ENCODE assay signal across 14 cellular contexts in the genomic region with DNA sequence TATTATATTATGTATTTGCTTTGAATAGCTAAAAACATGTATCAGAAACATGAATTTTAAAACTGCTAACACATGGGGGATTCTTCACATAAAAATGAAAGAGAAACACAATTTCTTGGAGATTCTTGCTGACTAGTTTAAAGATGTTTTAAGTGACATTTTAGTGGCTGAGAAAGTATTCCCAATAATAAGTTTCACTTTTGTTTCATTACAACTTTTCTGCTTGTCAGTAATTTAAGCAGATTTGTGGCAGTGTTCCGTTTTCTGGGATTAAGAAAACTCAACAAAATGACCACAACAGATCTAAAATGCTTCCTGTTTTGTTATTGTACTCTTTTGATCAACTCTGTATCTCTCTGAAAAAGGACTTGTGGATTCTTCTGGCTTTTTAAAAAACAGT.
DNase-seq lines count a peak whose midpoint lies in the region; ATAC-seq, FAIRE-seq and TF ChIP-seq lines count a peak whose summit lies in the region.
"Had no signal": no experiment of that assay in that cellular context is flagged by ENCODE, and none has a peak within 500 bp of the region (broad histone marks: within the 10 kb centered on the region; RNA-seq: fewer than 3 reads in every experiment).

No MANE protein-coding gene starts in this region.

- H3K4me1 Mint-ChIP-seq in CD8-positive, alpha-beta T cell (ENCODE audit: low read depth), result peaks cover 43% of the 10 kb centered on the region
- H3K4me1 Mint-ChIP-seq in natural killer cell treated with Interleukin-12 subunit alpha and Interleukin-12 subunit beta and Interleukin-15 and Interleukin-18, amount 100 ng/mL, for 72 hours (ENCODE audit: low read depth in 2 of 2), result peaks cover 21 to 24% of the 10 kb centered on the region in 2 donors

- no peak for FAIRE-seq in GM12878 (lab: Jason Lieb, UNC)

- CTCF ChIA-PET in CD8-positive, alpha-beta T cell (lab: Charles Lee), result no interaction called here
- CTCF ChIA-PET in GM12878 (lab: Yijun Ruan, JAX), result interaction anchor here (0.9 kb wide), 1 partner anchor 61 kb away, joined by 3 read pairs; no protein-coding TSS in a partner anchor

- no peak for TF ChIP-seq RAD21 in GM12878 (IDR thresholded peaks at IDR 0.05; ENCODE audit: insufficient read depth, low read depth, low read length)

- POLR2A ChIA-PET in CD8-positive, alpha-beta T cell (lab: Charles Lee), result no interaction called here
- POLR2A ChIA-PET in GM12878 (lab: Charles Lee), result no interaction called here

- peak overlapping the region; percentile 38 for H3K4me3 Mint-ChIP-seq in CD8-positive, alpha-beta T cell
- H3K4me3 Mint-ChIP-seq in natural killer cell treated with Interleukin-12 subunit alpha and Interleukin-12 subunit beta and Interleukin-15 and Interleukin-18, amount 100 ng/mL, for 72 hours, result peak overlapping the region; percentile 59

- peak overlapping the region; percentile 50 for H3K4me2 ChIP-seq in GM12878 (ENCODE audit: control insufficient read depth, insufficient read depth)
- H3K4me2 ChIP-seq: PC-9 had no signal

- no peaks in the 10 kb centered on the region for H3K27me3 ChIP-seq in CD8-positive, alpha-beta T cell (ENCODE audit: insufficient read depth, low read length)
- H3K27me3 ChIP-seq in GM12878 (replicated peaks in 1 of 2; ENCODE audit: control insufficient read depth in 2 of 2, insufficient read depth in 2 of 2, low read length in 1 of 2) (no peaks in the 10 kb centered on the region), suprapubic skin (no peaks in the 10 kb centered on the region)

- peaks cover 13% of the 10 kb centered on the region for H3K4me1 ChIP-seq in CD8-positive, alpha-beta T cell (ENCODE audit: insufficient read depth, low read length)
- H3K4me1 ChIP-seq in GM12878 (ENCODE audit: control insufficient read depth, insufficient read depth, low read length), result peaks cover 8% of the 10 kb centered on the region
- peaks cover 7% of the 10 kb centered on the region for H3K4me1 ChIP-seq in suprapubic skin

- in situ Hi-C loops in GM12878 (cut with MboI), result no loop called here

- H3K9me3 Mint-ChIP-seq in CD8-positive, alpha-beta T cell, result no peaks in the 10 kb centered on the region
- H3K9me3 Mint-ChIP-seq in natural killer cell treated with Interleukin-12 subunit alpha and Interleukin-12 subunit beta and Interleukin-15 and Interleukin-18, amount 100 ng/mL, for 72 hours, result no peaks in the 10 kb centered on the region

- no peaks in the 10 kb centered on the region for H3K79me2 ChIP-seq in GM12878 (ENCODE audit: control insufficient read depth, insufficient read depth, low read length)

- no peak for TF ChIP-seq POLR2A in GM12878 (IDR thresholded peaks at IDR 0.05; ENCODE audit: low read depth, low read length)
- TF ChIP-seq POLR2A in suprapubic skin (IDR thresholded peaks at IDR 0.05), result no peak

- H3K27ac ChIP-seq in CD8-positive, alpha-beta T cell (ENCODE audit: low read depth, low read length), result no peak overlapping the region
- peak overlapping the region; percentile 6; the same call in 1 of the 2 replicates for H3K27ac ChIP-seq in GM12878 (ENCODE audit: control insufficient read depth, insufficient read depth)
- H3K27ac ChIP-seq in suprapubic skin, result no peak overlapping the region
- H3K27ac ChIP-seq: PC-9 had no signal

- DNase-seq in CD8-positive, alpha-beta T cell, result no peak
- DNase-seq in NAMALWA (ENCODE audit: low spot score) (peak; percentile 4), GM12878 (ENCODE audit: low read depth, low spot score) (no peak), NCI-H2029 (lab: John Stamatoyannopoulos, UW) (no peak), suprapubic skin (ENCODE audit: low spot score in 2 of 2) (no peak), cerebellum (ENCODE audit: low spot score) (no peak)
- DNase-seq in natural killer cell treated with Interleukin-12 subunit alpha and Interleukin-12 subunit beta and Interleukin-15 and Interleukin-18, amount 100 ng/mL, for 72 hours (ENCODE audit: low spot score), result no peak
- DNase-seq: activated CD4-positive, alpha-beta T cell treated with anti-CD3 and anti-CD28 coated beads for 1 hour; H7; NCI-H1417; PC-9; stimulated activated CD4-positive, alpha-beta T cell treated with anti-CD3 and anti-CD28 coated beads, Interleukin-12 subunit alpha, Interleukin-12 subunit beta, amount 100 ng/mL, for 4 hours; stimulated activated naive CD4-positive, alpha-beta T cell treated with Interleukin-2 at 50 U/mL for 16 hours had no signal

- 0% methylated on average over 1 of the region's 1 CpG for WGBS in GM12878 (ENCODE audit: insufficient coverage, insufficient replicate concordance, low lambda C conversion rate, missing lambda C conversion rate)
- 45% methylated on average over 1 of the region's 1 CpG for WGBS in suprapubic skin

- H3K36me3 ChIP-seq in CD8-positive, alpha-beta T cell (ENCODE audit: insufficient read depth, low read length), result no peaks in the 10 kb centered on the region
- H3K36me3 ChIP-seq in GM12878 (ENCODE audit: control insufficient read depth in 2 of 2, insufficient read depth in 2 of 2, low read length in 1 of 2), result 0 out of 4 replicates have a peak, but pooled peaks cover 0 to 3% of the 10 kb centered on the region in 2 experiments
- no peaks in the 10 kb centered on the region for H3K36me3 ChIP-seq in suprapubic skin

- H3K27ac Mint-ChIP-seq in CD8-positive, alpha-beta T cell, result peak overlapping the region; percentile 37
- peak overlapping the region; percentile 61 to 87 for H3K27ac Mint-ChIP-seq in natural killer cell treated with Interleukin-12 subunit alpha and Interleukin-12 subunit beta and Interleukin-15 and Interleukin-18, amount 100 ng/mL, for 72 hours

- no peak overlapping the region for H3K4me3 ChIP-seq in CD8-positive, alpha-beta T cell (ENCODE audit: low read depth, low read length)
- H3K4me3 ChIP-seq in GM12878, result no peak overlapping the region
- H3K4me3 ChIP-seq in suprapubic skin, result no peak overlapping the region
- H3K4me3 ChIP-seq: PC-9 had no signal

- no TSS peak for BruUV-seq in GM12878 (replicated peaks; lab: Mats Ljungman, UMichigan)

- no peaks in the 10 kb centered on the region for H3K27me3 Mint-ChIP-seq in CD8-positive, alpha-beta T cell (ENCODE audit: low read depth)
- H3K27me3 Mint-ChIP-seq in natural killer cell treated with Interleukin-12 subunit alpha and Interleukin-12 subunit beta and Interleukin-15 and Interleukin-18, amount 100 ng/mL, for 72 hours, result no peaks in the 10 kb centered on the region

- RAD21 ChIA-PET in GM12878 (lab: Charles Lee; ENCODE audit: unreplicated experiment), result interaction anchor here (1.0 kb wide), 1 partner anchor 15 kb away, joined by 3 read pairs; no protein-coding TSS in a partner anchor

- TF ChIP-seq EP300 in GM12878 (IDR thresholded peaks at IDR 0.05; ENCODE audit: borderline replicate concordance in 1 of 2, control insufficient read depth in 1 of 2, low read depth in 2 of 2, low read length in 2 of 2), result no peak
- TF ChIP-seq EP300 in suprapubic skin (IDR thresholded peaks at IDR 0.05), result no peak

- no peaks in the 10 kb centered on the region for H3K9me3 ChIP-seq in CD8-positive, alpha-beta T cell (ENCODE audit: low read length)
- H3K9me3 ChIP-seq in GM12878 (replicated peaks; ENCODE audit: control insufficient read depth, insufficient read depth, low read length), result no peaks in the 10 kb centered on the region; the same call in 1 of the 3 replicates
- H3K9me3 ChIP-seq in suprapubic skin, result no peaks in the 10 kb centered on the region

- TF ChIP-seq CTCF in CD8-positive, alpha-beta T cell (IDR thresholded peaks at IDR 0.05), result no peak
- no peak for TF ChIP-seq CTCF in GM12878 (IDR thresholded peaks at IDR 0.05 in 2 of 3, conservative IDR thresholded peaks at IDR 0.05 in 1 of 3; ENCODE audit: control insufficient read depth in 2 of 3, extremely low read depth in 1 of 3, insufficient read depth in 1 of 3, low read depth in 3 of 3, low read length in 3 of 3)
- no peak for TF ChIP-seq CTCF in suprapubic skin (IDR thresholded peaks at IDR 0.05)

- SMC1A ChIA-PET in GM12878 (lab: Charles Lee; ENCODE audit: uncharacterized antibody, unreplicated experiment), result interaction anchor here (1.1 kb wide), 1 partner anchor 17 kb away, joined by 3 read pairs; no protein-coding TSS in a partner anchor

- peaks cover 13% of the 10 kb centered on the region for H3K36me3 Mint-ChIP-seq in CD8-positive, alpha-beta T cell
- H3K36me3 Mint-ChIP-seq in natural killer cell treated with Interleukin-12 subunit alpha and Interleukin-12 subunit beta and Interleukin-15 and Interleukin-18, amount 100 ng/mL, for 72 hours, result no peaks in the 10 kb centered on the region

- no peaks in the 10 kb centered on the region for H4K20me1 ChIP-seq in GM12878 (ENCODE audit: control insufficient read depth, insufficient read depth)

- H2AFZ ChIP-seq in GM12878 (ENCODE audit: control insufficient read depth, low read depth, low read length), result peak overlapping the region; percentile 49
- H2AFZ ChIP-seq: PC-9 had no signal

- intact Hi-C loops in CD8-positive, alpha-beta T cell (cut with DNase I, micrococcal nuclease), result loop anchor here in 1 of 2 experiments (5.0 kb wide), 1 partner anchor 76 kb away; a partner anchor contains a TSS
- intact Hi-C loops in GM12878 (cut with micrococcal nuclease; ENCODE audit: unreplicated experiment), result loop anchor here (5.0 kb wide), 1 partner anchor 71 kb away; no protein-coding TSS in a partner anchor

- H3K9ac ChIP-seq in GM12878 (ENCODE audit: control insufficient read depth, insufficient read depth, low read length), result 0 out of 2 replicates have a peak overlapping the region, but pooled peaks have one; percentile 4

- ATAC-seq in CD8-positive, alpha-beta T cell, result no peak
- ATAC-seq in GM12878 (peak; percentile 37; the same call in 2 of the 3 replicates), HG03159 (IDR thresholded peaks at IDR 0.05; ENCODE audit: unreplicated experiment) (no peak)
- no peak for ATAC-seq in natural killer cell treated with Interleukin-12 subunit alpha and Interleukin-12 subunit beta and Interleukin-15 and Interleukin-18, amount 100 ng/mL, for 72 hours

TF ChIP-seq in GM12878, 131 proteins besides CTCF, POLR2A, EP300 and RAD21 (continues in another document):
- TF ChIP-seq TCF7 (IDR thresholded peaks at IDR 0.05; ENCODE audit: borderline replicate concordance) (no peak), SPI1 (IDR thresholded peaks at IDR 0.05; ENCODE audit: borderline replicate concordance, insufficient read depth, low read depth, low read length) (no peak), PAX5 (IDR thresholded peaks at IDR 0.05; ENCODE audit: borderline replicate concordance, low read depth, low read length) (no peak), FOXK2 (IDR thresholded peaks at IDR 0.05) (no peak), FOS (IDR thresholded peaks at IDR 0.05; ENCODE audit: borderline replicate concordance, extremely low read depth, insufficient read length) (no peak), SMAD1 (IDR thresholded peaks at IDR 0.05; ENCODE audit: low read depth, partially characterized antibody) (no peak), TCF12 (IDR thresholded peaks at IDR 0.05; ENCODE audit: low read depth, low read length) (no peak), PAX8 (IDR thresholded peaks at IDR 0.05) (no peak), RAD51 (IDR thresholded peaks at IDR 0.05) (no peak)
- TF ChIP-seq, protein P1, sequence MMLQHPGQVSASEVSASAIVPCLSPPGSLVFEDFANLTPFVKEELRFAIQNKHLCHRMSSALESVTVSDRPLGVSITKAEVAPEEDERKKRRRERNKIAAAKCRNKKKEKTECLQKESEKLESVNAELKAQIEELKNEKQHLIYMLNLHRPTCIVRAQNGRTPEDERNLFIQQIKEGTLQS (IDR thresholded peaks at IDR 0.05; ENCODE audit: borderline replicate concordance, extremely low read depth, low read depth, low read length), result no peak
